In genomic region chr2:54106631-54107454, GRCh38 we compare ENCODE assay signal across 8 cellular contexts. TPM values are rescaled to one million over a fixed set of nuclear protein-coding genes. Genes with fewer than 3 reads are reported as not detected.
DNase-seq lines count a peak whose midpoint lies in the region; ATAC-seq, FAIRE-seq and TF ChIP-seq lines count a peak whose summit lies in the region.

No MANE protein-coding gene starts in this region.

- no peak overlapping the region for H3K4me3 Mint-ChIP-seq in activated CD8-positive, alpha-beta T cell treated with anti-CD3 and anti-CD28 coated beads for 36 hours
- H3K4me3 Mint-ChIP-seq in natural killer cell = no peak overlapping the region

- no peaks in the 10 kb centered on the region for H3K36me3 Mint-ChIP-seq in activated CD8-positive, alpha-beta T cell treated with anti-CD3 and anti-CD28 coated beads for 36 hours (ENCODE audit: low read depth)
- H3K36me3 Mint-ChIP-seq in natural killer cell = no peaks in the 10 kb centered on the region

- no peaks in the 10 kb centered on the region for H3K9me3 Mint-ChIP-seq in activated CD8-positive, alpha-beta T cell treated with anti-CD3 and anti-CD28 coated beads for 36 hours
- no peaks in the 10 kb centered on the region for H3K9me3 Mint-ChIP-seq in natural killer cell

- H3K27me3 ChIP-seq in esophagus squamous epithelium = no peaks in the 10 kb centered on the region

- intact Hi-C loops in activated CD8-positive, alpha-beta T cell treated with anti-CD3 and anti-CD28 coated beads for 36 hours (cut with micrococcal nuclease) = no loop called here
- intact Hi-C loops in esophagus squamous epithelium (cut with DNase I) = no loop called here
- intact Hi-C loops in natural killer cell (cut with micrococcal nuclease) = loop anchor here (1.0 kb wide), 2 partner anchors 396 to 597 kb away; no protein-coding TSS in a partner anchor

- DNase-seq in ACHN = peak; percentile 65
- DNase-seq in GM12864 (ENCODE audit: low read depth) = no peak
- peak; percentile 48 for DNase-seq in NCI-H446 treated with DMSO at 0.1 percent for 48 hours (lab: John Stamatoyannopoulos, UW)
- peak; percentile 64 for DNase-seq in activated CD8-positive, alpha-beta T cell treated with anti-CD3 and anti-CD28 coated beads for 36 hours
- no peak for DNase-seq in esophagus squamous epithelium (lab: John Stamatoyannopoulos, UW)
- no peak for DNase-seq in natural killer cell
- DNase-seq in GM12892 (ENCODE audit: insufficient read length) = no peak

- H3K27ac Mint-ChIP-seq in activated CD8-positive, alpha-beta T cell treated with anti-CD3 and anti-CD28 coated beads for 36 hours = no peak overlapping the region
- no peak overlapping the region for H3K27ac Mint-ChIP-seq in natural killer cell

- TF ChIP-seq POLR2A in esophagus squamous epithelium (IDR thresholded peaks at IDR 0.05) (no peak), GM12892 (IDR thresholded peaks at IDR 0.05; ENCODE audit: low read depth, low read length) (no peak)

- H3K36me3 ChIP-seq in esophagus squamous epithelium = no peaks in the 10 kb centered on the region

- in situ Hi-C loops in ACHN (cut with HindIII; ENCODE audit: low pct_ligation_motif_present, low pct_unique_long_range_greater_than_20kb, low sequenced_read_pairs) = no loop called here

- no peak for FAIRE-seq in GM12892 (lab: Jason Lieb, UNC)

- H3K27me3 Mint-ChIP-seq in activated CD8-positive, alpha-beta T cell treated with anti-CD3 and anti-CD28 coated beads for 36 hours = peaks cover 2% of the 10 kb centered on the region
- peaks cover 4 to 10% of the 10 kb centered on the region in 2 donors for H3K27me3 Mint-ChIP-seq in natural killer cell (ENCODE audit: low read depth in 2 of 2)

- TF ChIP-seq CTCF in GM12864 (IDR thresholded peaks at IDR 0.05; ENCODE audit: low read depth, low read length, missing control alignments) (peak; percentile 59), esophagus squamous epithelium (IDR thresholded peaks at IDR 0.05) (peak; percentile 21 to 73 (median 63)), natural killer cell (IDR thresholded peaks at IDR 0.05) (peak; percentile 61)
- peak; percentile 68 for TF ChIP-seq CTCF in activated CD8-positive, alpha-beta T cell treated with anti-CD3 and anti-CD28 coated beads for 36 hours (IDR thresholded peaks at IDR 0.05)

- CTCF ChIA-PET in activated CD8-positive, alpha-beta T cell treated with anti-CD3 and anti-CD28 coated beads for 36 hours (lab: Charles Lee) = interaction anchor here (0.7 to 3.0 kb wide), 34 partner anchors 9 to 738 kb away, joined by 3 to 34 read pairs (median 4); partner anchors contain the start of gene ACYP2

- H3K4me1 ChIP-seq in esophagus squamous epithelium = peaks cover 0 to 12% (median 8%) of the 10 kb centered on the region in 3 donors

- H3K4me1 Mint-ChIP-seq in activated CD8-positive, alpha-beta T cell treated with anti-CD3 and anti-CD28 coated beads for 36 hours (ENCODE audit: low read depth) = peaks cover 7% of the 10 kb centered on the region
- H3K4me1 Mint-ChIP-seq in natural killer cell = peaks cover 5 to 7% of the 10 kb centered on the region in 2 donors

- POLR2A ChIA-PET in activated CD8-positive, alpha-beta T cell treated with anti-CD3 and anti-CD28 coated beads for 36 hours (lab: Charles Lee) = interaction anchor here (0.5 kb wide), 1 partner anchor 522 kb away, joined by 3 read pairs; no protein-coding TSS in a partner anchor

- no peaks in the 10 kb centered on the region for H3K9me3 ChIP-seq in esophagus squamous epithelium

- WGBS in esophagus squamous epithelium, 2 donors = 46 to 52% methylated on average over 12 of the region's 12 CpGs

- ATAC-seq in HG02884 (IDR thresholded peaks at IDR 0.05; ENCODE audit: unreplicated experiment) = peak; percentile 63
- peak; percentile 69 for ATAC-seq in activated CD8-positive, alpha-beta T cell treated with anti-CD3 and anti-CD28 coated beads for 36 hours
- peak; percentile 68 to 83 (median 80) for ATAC-seq in natural killer cell

- H3K27ac ChIP-seq in esophagus squamous epithelium = no peak overlapping the region

- H3K4me3 ChIP-seq in GM12864 (ENCODE audit: low read depth, low read length) = no peak overlapping the region
- H3K4me3 ChIP-seq in esophagus squamous epithelium = no peak overlapping the region

RNA-seq across cellular contexts. Expression of gene ACYP2, which starts 8.6 kb away (rescaled TPM):
- 1 to 10 TPM; 5.8 to 6.0 TPM for total RNA-seq in activated CD8-positive, alpha-beta T cell treated with anti-CD3 and anti-CD28 coated beads for 36 hours
- total RNA-seq in esophagus squamous epithelium = 10 to 100 TPM in 1 of 4 donors, 1 to 10 TPM in 3; 3.7 to 15.1 (median 5.7) TPM
- 10 to 100 TPM; 14.3 to 18.1 (median 16.7) TPM for total RNA-seq in natural killer cell
- 3.0 TPM for polyA plus RNA-seq in GM12892 (2012; ENCODE audit: missing spikeins)

Comparison
In these comparisons a context has a peak if more than half of its experiments do, and no peak if none do; other contexts are left out.
1. DNase-seq: peak in ACHN (single experiment), NCI-H446 treated with DMSO at 0.1 percent for 48 hours (single experiment) and activated CD8-positive, alpha-beta T cell treated with anti-CD3 and anti-CD28 coated beads for 36 hours (single experiment); none in GM12864 (single experiment), esophagus squamous epithelium (single experiment), natural killer cell (single experiment) and GM12892 (single experiment).
2. Peak in every context shown above with its lines, with median percentiles within 50 percentile points of each other: CTCF ChIP-seq and ATAC-seq.